ENCODE assay signal across 7 cellular contexts in the genomic region with DNA sequence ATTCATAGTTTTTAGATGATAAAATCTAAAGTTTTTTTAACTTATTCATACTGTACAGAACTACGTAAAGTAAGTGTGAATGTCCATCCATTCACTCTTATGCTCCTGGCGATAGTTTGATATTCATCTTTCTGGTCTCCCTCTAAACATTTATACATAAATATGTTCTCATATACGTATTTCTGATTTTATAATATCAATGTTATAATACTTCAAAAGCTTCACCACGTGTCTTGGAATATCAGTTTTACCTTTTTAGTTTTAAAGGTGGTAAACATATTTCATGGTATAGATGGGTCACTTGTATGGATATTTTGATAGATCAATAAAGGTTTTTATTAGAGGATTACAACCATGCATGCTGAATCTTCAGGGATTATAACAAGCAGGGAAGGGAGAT. TPM values are rescaled to one million over a fixed set of nuclear protein-coding genes. Genes with fewer than 3 reads are reported as not detected.
"Had no signal": no experiment of that assay in that cellular context is flagged by ENCODE, and none has a peak within 500 bp of the region (broad histone marks: within the 10 kb centered on the region; RNA-seq: fewer than 3 reads in every experiment).

No MANE protein-coding gene starts in this region.

- H3K4me2 ChIP-seq: KMS-11 had no signal

- H3K4me1 Mint-ChIP-seq: IgD-negative memory B cell had no signal

- H3K9ac ChIP-seq: KMS-11 had no signal

- H3K36me3 Mint-ChIP-seq: IgD-negative memory B cell had no signal

- H3K27ac Mint-ChIP-seq: IgD-negative memory B cell had no signal

- H3K4me3 Mint-ChIP-seq: IgD-negative memory B cell had no signal

- ATAC-seq: HepG2 had no signal

- DNase-seq: IMR-90 had no signal

- H3K27ac ChIP-seq: HL-60, KMS-11 had no signal

- FAIRE-seq: HepG2, HTR-8/SVneo had no signal

RNA-seq across cellular contexts. Expression of gene RHAG, which starts 10.3 kb away (rescaled TPM):
- total RNA-seq: HepG2, HT-29, IMR-90 had no signal
- polyA plus RNA-seq: HepG2, IgD-negative memory B cell, IMR-90 had no signal
